Comparison of ENCODE assay signal across 1 cellular context in genomic region chr1:145857170-145857569, GRCh38.
TF ChIP-seq lines count a peak whose summit lies in the region.

No MANE protein-coding gene starts in this region.

TF ChIP-seq in HCT116, 20 proteins besides CTCF, POLR2A, EP300 and RAD21:
- TF ChIP-seq JUND (IDR thresholded peaks at IDR 0.05) (no peak), EZH2phosphoT487 (IDR thresholded peaks at IDR 0.05; ENCODE audit: borderline replicate concordance) (no peak), ELF1 (IDR thresholded peaks at IDR 0.05; ENCODE audit: borderline replicate concordance, low read depth) (no peak)
